In genomic region chr12:9404031-9404430, GRCh38 we compare ENCODE assay signal across 27 cellular contexts.
"Had no signal": no experiment of that assay in that cellular context is flagged by ENCODE, and none has a peak within 500 bp of the region (broad histone marks: within the 10 kb centered on the region; RNA-seq: fewer than 3 reads in every experiment).

No MANE protein-coding gene starts in this region.

- H3K36me3 Mint-ChIP-seq: activated naive CD8-positive, alpha-beta T cell had no signal

- H3K27ac ChIP-seq: body of pancreas, cardiac muscle cell, colonic mucosa, esophagus squamous epithelium, gastroesophageal sphincter, WERI-Rb-1 had no signal

- H3K4me3 ChIP-seq: body of pancreas, cardiac muscle cell, colonic mucosa, esophagus squamous epithelium, gastroesophageal sphincter had no signal

- H3K4me3 Mint-ChIP-seq: activated B cell treated with CpG ODN at 0.5 μM for 24 hours; activated CD8-positive, alpha-beta T cell treated with anti-CD3 and anti-CD28 coated beads for 36 hours; activated naive CD8-positive, alpha-beta T cell; activated T-cell treated with anti-CD3 and anti-CD28 coated beads, Interleukin-2, amount 50 U/mL, for 4 hours; activated T-helper 17 cell treated with anti-CD3 and anti-CD28 coated beads, Interleukin-2, amount 50 U/mL, for 72 hours; T-helper 17 cell; T-helper 2 cell treated with Interferon-gamma antibody and Interleukin-4, amounts not matched to agents 5 μg/mL and 100 μg/mL, for 36 hours had no signal

- H3K27me3 Mint-ChIP-seq: activated B cell treated with CpG ODN at 0.5 μM for 24 hours; activated CD8-positive, alpha-beta T cell treated with anti-CD3 and anti-CD28 coated beads for 36 hours; activated naive CD8-positive, alpha-beta T cell; activated T-helper 17 cell treated with anti-CD3 and anti-CD28 coated beads, Interleukin-2, amount 50 U/mL, for 72 hours; T-helper 17 cell had no signal

- H3K27me3 ChIP-seq: body of pancreas, cardiac muscle cell, colonic mucosa, esophagus squamous epithelium had no signal

- H3K27ac Mint-ChIP-seq: activated B cell treated with CpG ODN at 0.5 μM for 24 hours; activated CD8-positive, alpha-beta T cell treated with anti-CD3 and anti-CD28 coated beads for 36 hours; activated naive CD8-positive, alpha-beta T cell; activated T-helper 17 cell treated with anti-CD3 and anti-CD28 coated beads, Interleukin-2, amount 50 U/mL, for 72 hours; T-helper 17 cell; T-helper 2 cell treated with Interferon-gamma antibody and Interleukin-4, amounts not matched to agents 5 μg/mL and 100 μg/mL, for 36 hours had no signal

- H3K4me1 Mint-ChIP-seq: activated B cell treated with CpG ODN at 0.5 μM for 24 hours; activated T-helper 17 cell treated with anti-CD3 and anti-CD28 coated beads, Interleukin-2, amount 50 U/mL, for 72 hours had no signal

- ATAC-seq: activated CD4-positive, CD25-positive, alpha-beta regulatory T cell treated with anti-CD3 and anti-CD28 coated beads, Interleukin-2, amount 50 U/mL, for 24 hours; activated CD8-positive, alpha-beta T cell treated with anti-CD3 and anti-CD28 coated beads for 36 hours; activated T-cell treated with anti-CD3 and anti-CD28 coated beads, Interleukin-2, amount 50 U/mL, for 4 hours; activated T-helper 17 cell treated with anti-CD3 and anti-CD28 coated beads, Interleukin-2, amount 50 U/mL, for 72 hours; body of pancreas; T-helper 17 cell had no signal

- H3K9me3 ChIP-seq: body of pancreas, colonic mucosa, gastroesophageal sphincter had no signal

- DNase-seq: activated B cell treated with CpG ODN at 0.5 μM for 24 hours; activated CD4-positive, alpha-beta T cell treated with anti-CD3 and anti-CD28 coated beads, Interleukin-2, amount 50 U/mL, for 1 hour; activated CD4-positive, alpha-beta T cell treated with anti-CD3 and anti-CD28 coated beads, Interleukin-2, amount 50 U/mL, for 48 hours; activated CD8-positive, alpha-beta memory T cell treated with anti-CD3 and anti-CD28 coated beads for 24 hours; activated CD8-positive, alpha-beta T cell treated with anti-CD3 and anti-CD28 coated beads for 36 hours; activated effector memory CD4-positive, alpha-beta T cell treated with Interleukin-2 at 50 U/mL for 16 hours; activated gamma-delta T cell treated with Interleukin-2 at 50 U/mL for 16 hours; activated naive CD4-positive, alpha-beta T cell treated with anti-CD3 and anti-CD28 coated beads, Interleukin-2, amount 50 U/mL, for 16 hours; activated naive CD4-positive, alpha-beta T cell treated with Interleukin-2 at 50 U/mL for 16 hours; activated T-cell treated with anti-CD3 and anti-CD28 coated beads, Interleukin-2, amount 50 U/mL, for 4 hours; amniotic stem cell; central memory CD4-positive, alpha-beta T cell; cerebellar nuclear complex; colonic mucosa; effector memory CD4-positive, alpha-beta T cell; esophagus squamous epithelium; foreskin melanocyte; T-helper 17 cell; T1000; WERI-Rb-1 had no signal

- H3K36me3 ChIP-seq: cardiac muscle cell, colonic mucosa, esophagus squamous epithelium, gastroesophageal sphincter, WERI-Rb-1 had no signal

- H3K4me1 ChIP-seq: body of pancreas, colonic mucosa, esophagus squamous epithelium, gastroesophageal sphincter had no signal

- H3K9me3 Mint-ChIP-seq: activated B cell treated with CpG ODN at 0.5 μM for 24 hours; activated CD8-positive, alpha-beta T cell treated with anti-CD3 and anti-CD28 coated beads for 36 hours; activated T-cell treated with anti-CD3 and anti-CD28 coated beads, Interleukin-2, amount 50 U/mL, for 4 hours; activated T-helper 17 cell treated with anti-CD3 and anti-CD28 coated beads, Interleukin-2, amount 50 U/mL, for 72 hours; T-helper 2 cell treated with Interferon-gamma antibody and Interleukin-4, amounts not matched to agents 5 μg/mL and 100 μg/mL, for 36 hours had no signal
